Comparison of ENCODE assay signal across 7 cellular contexts in genomic region chr6:157940375-157941036, GRCh38. TPM values are rescaled to one million over a fixed set of nuclear protein-coding genes. Genes with fewer than 3 reads are reported as not detected.
A peak's percentile ranks its signal among the peaks of the same experiment; 100 is the strongest.
DNase-seq lines count a peak whose midpoint lies in the region; ATAC-seq lines count a peak whose summit lies in the region.
"Not testable (repeated sequence)": the region's sequence is repeated elsewhere in the genome, so short reads cannot be mapped to it uniquely, and the experiment has no call there.

No MANE protein-coding gene starts in this region.

- H3K4me1 Mint-ChIP-seq in activated naive CD8-positive, alpha-beta T cell (ENCODE audit: low read depth): peaks cover 24% of the 10 kb centered on the region

- not testable (repeated sequence) for H3K4me3 Mint-ChIP-seq in activated naive CD8-positive, alpha-beta T cell

- ATAC-seq in esophagus mucosa: peak; percentile 89

- H3K27me3 Mint-ChIP-seq in activated naive CD8-positive, alpha-beta T cell: not testable (repeated sequence)

- peak overlapping the region; percentile 28 for H3K27ac Mint-ChIP-seq in activated naive CD8-positive, alpha-beta T cell

- peak; percentile 40 to 53 for DNase-seq in activated CD4-positive, alpha-beta T cell treated with anti-CD3 and anti-CD28 coated beads for 24 hours (ENCODE audit: low read depth in 2 of 2)
- peak; percentile 19 for DNase-seq in activated T-cell treated with anti-CD3 and anti-CD28 coated beads for 4 hours
- peak; percentile 13 for DNase-seq in medulla oblongata (ENCODE audit: extremely low spot score)
- peak; percentile 42 to 44 for DNase-seq in stimulated activated CD4-positive, alpha-beta T cell treated with anti-CD3 and anti-CD28 coated beads, Interleukin-1b, Interleukin-23, amount 100 ng/mL, for 4 hours (ENCODE audit: low read depth in 2 of 2)
- peak; percentile 85 for DNase-seq in stimulated activated CD8-positive, alpha-beta memory T cell treated with anti-CD3 and anti-CD28 coated beads, Interleukin-4, amount 100 ng/mL, for 48 hours

- peaks cover 29% of the 10 kb centered on the region for H3K36me3 Mint-ChIP-seq in activated naive CD8-positive, alpha-beta T cell

- not testable (repeated sequence) for H3K9me3 Mint-ChIP-seq in activated naive CD8-positive, alpha-beta T cell (ENCODE audit: low read depth)

RNA-seq across cellular contexts. Expression of gene SYNJ2, which starts 41.2 kb away (rescaled TPM):
- 12.9 TPM for total RNA-seq in esophagus mucosa

Comparison
In these comparisons a context has a peak if more than half of its experiments do, and no peak if none do; other contexts are left out.
1. Peak in every context shown above with its lines: DNase-seq and ATAC-seq.
2. DNase-seq: peak in every context shown above with its lines; median percentile 85 in stimulated activated CD8-positive, alpha-beta memory T cell treated with anti-CD3 and anti-CD28 coated beads, Interleukin-4, amount 100 ng/mL, for 48 hours; 46 in activated CD4-positive, alpha-beta T cell treated with anti-CD3 and anti-CD28 coated beads for 24 hours; 43 in stimulated activated CD4-positive, alpha-beta T cell treated with anti-CD3 and anti-CD28 coated beads, Interleukin-1b, Interleukin-23, amount 100 ng/mL, for 4 hours; 19 in activated T-cell treated with anti-CD3 and anti-CD28 coated beads for 4 hours; 13 in medulla oblongata.